21 cellular contexts compared by ENCODE assay signal in the genomic region with DNA sequence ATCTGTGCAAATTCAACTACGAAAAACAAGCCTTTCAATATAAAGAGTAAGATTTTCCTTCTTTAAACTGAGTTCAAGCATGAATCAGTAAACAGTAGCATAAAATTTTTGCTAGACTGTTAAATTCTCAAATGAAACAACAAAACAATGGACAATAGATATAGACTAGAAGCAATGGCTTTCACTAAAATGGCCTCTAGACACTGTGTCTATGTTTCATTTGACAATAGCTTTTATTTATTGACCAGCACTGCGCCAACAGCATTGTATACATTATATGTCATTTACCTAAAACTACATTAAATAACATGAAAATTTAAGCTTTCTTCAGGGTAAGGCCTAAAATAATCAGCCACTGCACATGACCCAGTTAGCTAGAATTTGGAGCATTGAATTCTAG.
DNase-seq lines count a peak whose midpoint lies in the region; ATAC-seq and TF ChIP-seq lines count a peak whose summit lies in the region.
"Had no signal": no experiment of that assay in that cellular context is flagged by ENCODE, and none has a peak within 500 bp of the region (broad histone marks: within the 10 kb centered on the region; RNA-seq: fewer than 3 reads in every experiment).

No MANE protein-coding gene starts in this region.

- H3K79me2 ChIP-seq in GM23248 (ENCODE audit: insufficient read depth): peaks cover 63% of the 10 kb centered on the region

- no peak overlapping the region for H3K9ac ChIP-seq in GM23248

- H3K9me3 ChIP-seq in GM23248 (ENCODE audit: low read depth) (no peaks in the 10 kb centered on the region), right lobe of liver (no peaks in the 10 kb centered on the region)

- H3K4me2 ChIP-seq in GM23248 (ENCODE audit: unreplicated experiment): no peak overlapping the region

- intact Hi-C loops in right lobe of liver (cut with DNase I): no loop called here

- no peak for TF ChIP-seq CTCF in right lobe of liver (IDR thresholded peaks at IDR 0.05)

- H3K27ac ChIP-seq in GM23248 (peak overlapping the region; percentile 50), cingulate gyrus (ENCODE audit: low read depth, low read length) (peak overlapping the region; percentile 13), right lobe of liver (no peak overlapping the region)
- H3K27ac ChIP-seq: C4-2B had no signal

- H3K4me3 ChIP-seq in GM23248 (no peak overlapping the region), right lobe of liver (no peak overlapping the region)

- H2AFZ ChIP-seq in GM23248: no peak overlapping the region

- H3F3A ChIP-seq in GM23248 (ENCODE audit: insufficient read depth): peaks cover 92% of the 10 kb centered on the region

- ATAC-seq in right lobe of liver: no peak
- ATAC-seq: Panc1 had no signal

- H3K36me3 ChIP-seq in GM23248 (ENCODE audit: low read depth) (peaks cover 94% of the 10 kb centered on the region), right lobe of liver (no peaks in the 10 kb centered on the region)

- TF ChIP-seq POLR2A in right lobe of liver (IDR thresholded peaks at IDR 0.05): no peak

- in situ Hi-C loops in GM23248 (cut with MboI): no loop called here

- peaks cover 46% of the 10 kb centered on the region for H3K4me1 ChIP-seq in GM23248 (ENCODE audit: insufficient read depth)
- no peaks in the 10 kb centered on the region for H3K4me1 ChIP-seq in right lobe of liver

- no peaks in the 10 kb centered on the region for H3K27me3 ChIP-seq in GM23248 (replicated peaks; ENCODE audit: insufficient read depth)
- H3K27me3 ChIP-seq in right lobe of liver: no peaks in the 10 kb centered on the region

- no peaks in the 10 kb centered on the region for H3K9me2 ChIP-seq in GM23248 (ENCODE audit: insufficient read depth)

- WGBS in GM23248 (ENCODE audit: low coverage in 1 of 2, low lambda C conversion rate in 2 of 2, missing lambda C conversion rate in 2 of 2), 2 experiments: 97 to 98% methylated on average over 2 of the region's 2 CpGs
- 94% methylated on average over 2 of the region's 2 CpGs for WGBS in right lobe of liver (ENCODE audit: insufficient coverage, low coverage, low lambda C conversion rate, missing lambda C conversion rate)

- no peak for DNase-seq in GM23248
- peak; percentile 9 for DNase-seq in medulla oblongata (ENCODE audit: extremely low spot score)
- DNase-seq in superior temporal gyrus (ENCODE audit: extremely low spot score): peak; percentile 53
- DNase-seq in right lobe of liver: no peak
- no peak for DNase-seq in hepatic stellate cell (ENCODE audit: low spot score)
- DNase-seq in activated CD4-positive, alpha-beta T cell treated with anti-CD3 and anti-CD28 coated beads for 4 hours: no peak
- DNase-seq in AML-193 (lab: John Stamatoyannopoulos, UW): no peak
- DNase-seq: Calu3; CD8-positive, alpha-beta memory T cell; GDM1; Kasumi-1; NCI-H1694; NCI-H2081; NCI-H2171; NCI-H345; NCI-H524; NCI-H82; SIG-M5 had no signal

- no peaks in the 10 kb centered on the region for H4K20me1 ChIP-seq in GM23248 (ENCODE audit: insufficient read depth)

Comparison
In these comparisons a context has a peak if more than half of its experiments do, and no peak if none do; other contexts are left out.
1. DNase-seq: peak in medulla oblongata (single experiment) and superior temporal gyrus (single experiment); none in GM23248 (single experiment), right lobe of liver (0 of 3), hepatic stellate cell (single experiment), activated CD4-positive, alpha-beta T cell treated with anti-CD3 and anti-CD28 coated beads for 4 hours (0 of 2) and AML-193 (0 of 2).
2. H3K27ac ChIP-seq: peak in GM23248 (single experiment) and cingulate gyrus (single experiment); none in right lobe of liver (0 of 3).